17 cellular contexts compared by ENCODE assay signal in the genomic region with DNA sequence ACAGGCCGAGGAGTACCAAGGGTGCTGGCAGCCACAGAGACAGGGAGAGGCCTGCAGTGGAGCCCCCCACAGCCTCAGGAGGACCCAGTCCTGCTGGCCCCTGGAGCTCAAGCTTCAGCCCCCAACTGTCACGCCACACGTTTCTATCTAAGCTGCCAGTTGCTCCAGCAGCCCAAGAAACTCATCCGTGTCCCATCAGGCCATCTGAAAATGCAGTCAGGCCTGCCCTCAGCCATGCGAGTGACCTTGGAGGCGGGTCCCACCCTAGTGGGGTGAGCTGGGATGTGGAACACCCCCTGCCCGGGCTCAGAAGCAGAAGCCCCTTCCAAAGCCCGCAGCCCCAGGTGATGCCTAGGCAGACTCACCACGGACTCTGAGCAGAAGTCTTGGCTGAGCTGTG.
A peak's percentile ranks its signal among the peaks of the same experiment; 100 is the strongest.
DNase-seq lines count a peak whose midpoint lies in the region; ATAC-seq and TF ChIP-seq lines count a peak whose summit lies in the region.
"Had no signal": no experiment of that assay in that cellular context is flagged by ENCODE, and none has a peak within 500 bp of the region (broad histone marks: within the 10 kb centered on the region; RNA-seq: fewer than 3 reads in every experiment).

No MANE protein-coding gene starts in this region.

- no CpG with 5 or more reads among the region's 9 CpGs for WGBS in neuronal stem cell (ENCODE audit: extremely low coverage in 2 of 2, insufficient read length in 2 of 2, insufficient replicate concordance in 1 of 2), 2 donors

- no peak overlapping the region for H4K8ac ChIP-seq in neuronal stem cell (ENCODE audit: low read depth, low read length)

- H3K23ac ChIP-seq in neuronal stem cell (ENCODE audit: low read depth, low read length, poor library complexity) = no peak overlapping the region

- H3K27ac ChIP-seq in VCaP (peak overlapping the region; percentile 70), neuronal stem cell (replicated peaks; ENCODE audit: low read length) (no peak overlapping the region), left lung (no peak overlapping the region)
- H3K27ac ChIP-seq: BLaER1 had no signal

- H2BK12ac ChIP-seq in neuronal stem cell (ENCODE audit: low read length) = no peak overlapping the region

- intact Hi-C loops in left lung (cut with DNase I) = no loop called here

- H3K79me1 ChIP-seq in neuronal stem cell (ENCODE audit: low read depth, low read length) = no peaks in the 10 kb centered on the region

- no peak overlapping the region for H2AFZ ChIP-seq in neuronal stem cell (ENCODE audit: low read length)

- no peak overlapping the region for H3K14ac ChIP-seq in neuronal stem cell (ENCODE audit: low read length)

- H3K27me3 ChIP-seq in neuronal stem cell (ENCODE audit: control insufficient read depth in 3 of 3, insufficient read depth in 3 of 3, low read depth in 1 of 3, low read length in 3 of 3) = peaks cover 0 to 5% (median 0%) of the 10 kb centered on the region in 3 experiments
- peaks cover 0 to 26% of the 10 kb centered on the region in 2 donors for H3K27me3 ChIP-seq in left lung
- H3K27me3 ChIP-seq: BE2C, BLaER1 had no signal

- no peak overlapping the region for H2BK5ac ChIP-seq in neuronal stem cell (ENCODE audit: low read length)

- ATAC-seq in HG02798 (IDR thresholded peaks at IDR 0.05; ENCODE audit: poor library complexity, unreplicated experiment) (no peak), left lung (no peak)

- no peak overlapping the region for H2AK5ac ChIP-seq in neuronal stem cell (ENCODE audit: low read depth, low read length)

- no peak overlapping the region for H3K4me2 ChIP-seq in neuronal stem cell (ENCODE audit: insufficient read depth, low read length, poor library complexity, severe bottlenecking)
- H3K4me2 ChIP-seq: BLaER1 had no signal

- TF ChIP-seq CTCF in VCaP (conservative IDR thresholded peaks at IDR 0.05) (no peak), left lung (IDR thresholded peaks at IDR 0.05) (no peak)

- H3K9me3 ChIP-seq in neuronal stem cell (replicated peaks in 1 of 2; ENCODE audit: control insufficient read depth in 2 of 2, insufficient read depth in 1 of 2, low read depth in 1 of 2, low read length in 2 of 2) (no peaks in the 10 kb centered on the region), left lung (no peaks in the 10 kb centered on the region)
- H3K9me3 ChIP-seq: BE2C, BLaER1, Caco-2 had no signal

- peaks cover 0 to 4% of the 10 kb centered on the region in 2 donors for H3K4me1 ChIP-seq in neuronal stem cell (ENCODE audit: control insufficient read depth in 2 of 2, insufficient read depth in 1 of 2, low read depth in 1 of 2, low read length in 2 of 2)
- no peaks in the 10 kb centered on the region for H3K4me1 ChIP-seq in left lung
- H3K4me1 ChIP-seq: BLaER1 had no signal

- H3K9ac ChIP-seq in neuronal stem cell (ENCODE audit: low read depth, low read length, poor library complexity) = no peak overlapping the region
- H3K9ac ChIP-seq: BLaER1 had no signal

- H2BK15ac ChIP-seq in neuronal stem cell (ENCODE audit: low read length) = no peak overlapping the region

- H2BK120ac ChIP-seq in neuronal stem cell (ENCODE audit: low read depth, low read length) = no peak overlapping the region

- DNase-seq in COLO668 (lab: John Stamatoyannopoulos, UW; ENCODE audit: unreplicated experiment) (peak; percentile 9), neuronal stem cell (ENCODE audit: low spot score) (no peak), left lung (no peak)
- DNase-seq: 8988T; ACHN; BE2C; C1 segment of cervical spinal cord; Caco-2; Calu3; CD4-positive, alpha-beta memory T cell; CD4-positive, CD25-positive, alpha-beta regulatory T cell; CD8-positive, alpha-beta memory T cell; DMS79 treated with DMSO at 0.1 percent for 48 hours; GF-D8 had no signal

- no peak overlapping the region for H3K4ac ChIP-seq in neuronal stem cell (ENCODE audit: low read length)

- peak overlapping the region; percentile 49 for H3K18ac ChIP-seq in neuronal stem cell (ENCODE audit: low read length)

- H3K4me3 ChIP-seq in neuronal stem cell (ENCODE audit: low read length in 2 of 2) = no peak overlapping the region
- H3K4me3 ChIP-seq in left lung = no peak overlapping the region
- H3K4me3 ChIP-seq: BLaER1 had no signal

- H4K91ac ChIP-seq in neuronal stem cell (ENCODE audit: low read depth, low read length, poor library complexity) = no peak overlapping the region

- H3K36me3 ChIP-seq in neuronal stem cell (replicated peaks in 1 of 2; ENCODE audit: control insufficient read depth in 2 of 2, insufficient read depth in 2 of 2, low read length in 2 of 2) (no peaks in the 10 kb centered on the region), left lung (no peaks in the 10 kb centered on the region)
- H3K36me3 ChIP-seq: BLaER1 had no signal
